ENCODE assay signal across 21 cellular contexts in genomic region chr13:31322702-31323101, GRCh38.
"Had no signal": no experiment of that assay in that cellular context is flagged by ENCODE, and none has a peak within 500 bp of the region (broad histone marks: within the 10 kb centered on the region; RNA-seq: fewer than 3 reads in every experiment).

No MANE protein-coding gene starts in this region.

- DNase-seq: effector CD4-positive, alpha-beta T cell; immature natural killer cell; kidney; lower lobe of right lung; naive B cell; retina; right lobe of liver; spleen; stimulated activated CD4-positive, alpha-beta T cell treated with anti-CD3 and anti-CD28 coated beads, Interleukin-15, amount 100 ng/mL, for 24 hours; stimulated activated CD4-positive, alpha-beta T cell treated with anti-CD3 and anti-CD28 coated beads, Interleukin-1b, Interleukin-23, amount 100 ng/mL, for 48 hours; stimulated activated CD4-positive, alpha-beta T cell treated with anti-CD3 and anti-CD28 coated beads, Interleukin-4, amount 100 ng/mL, for 24 hours; upper lobe of right lung had no signal

- H3K4me1 Mint-ChIP-seq: immature natural killer cell; stimulated activated memory B cell treated with anti-CD40 and anti-IgM and Interleukin-4, amounts not matched to agents 10 μg/mL and 1 μg/mL and 100 μg/mL, for 72 hours had no signal

- H3K4me1 ChIP-seq: esophagus muscularis mucosa, gastroesophageal sphincter, lower lobe of right lung, parathyroid adenoma, psoas muscle, right lobe of liver, spleen, tibial artery, upper lobe of right lung had no signal

- H3K9me3 ChIP-seq: esophagus muscularis mucosa, gastroesophageal sphincter, left ventricle myocardium inferior, lower lobe of right lung, psoas muscle, right lobe of liver, tibial artery, upper lobe of right lung had no signal

- H3K79me2 ChIP-seq: parathyroid adenoma had no signal

- H3K27me3 ChIP-seq: esophagus muscularis mucosa, gastroesophageal sphincter, right lobe of liver, spleen, tibial artery, upper lobe of right lung had no signal

- H2AFZ ChIP-seq: parathyroid adenoma had no signal

- H3K4me3 ChIP-seq: coronary artery, esophagus muscularis mucosa, gastroesophageal sphincter, left ventricle myocardium inferior, lower lobe of right lung, psoas muscle, right lobe of liver, spleen, tibial artery, upper lobe of right lung had no signal

- H3K27ac Mint-ChIP-seq: immature natural killer cell; stimulated activated memory B cell treated with anti-CD40 and anti-IgM and Interleukin-4, amounts not matched to agents 10 μg/mL and 1 μg/mL and 100 μg/mL, for 72 hours; stimulated activated naive CD8-positive, alpha-beta T cell treated with anti-CD3 and anti-CD28 coated beads, Interleukin-15, Interleukin-2, amounts not matched to agents 100 ng/mL and 50 ng/mL, for 24 hours had no signal

- H3K9me3 Mint-ChIP-seq: immature natural killer cell; stimulated activated naive CD8-positive, alpha-beta T cell treated with anti-CD3 and anti-CD28 coated beads, Interleukin-15, Interleukin-2, amounts not matched to agents 100 ng/mL and 50 ng/mL, for 24 hours had no signal

- H3K36me3 ChIP-seq: lower lobe of right lung, right lobe of liver had no signal

- H3K4me3 Mint-ChIP-seq: immature natural killer cell; naive B cell; stimulated activated memory B cell treated with anti-CD40 and anti-IgM and Interleukin-4, amounts not matched to agents 10 μg/mL and 1 μg/mL and 100 μg/mL, for 72 hours; stimulated activated naive CD8-positive, alpha-beta T cell treated with anti-CD3 and anti-CD28 coated beads, Interleukin-15, Interleukin-2, amounts not matched to agents 100 ng/mL and 50 ng/mL, for 24 hours had no signal

- H3K27me3 Mint-ChIP-seq: naive B cell; stimulated activated memory B cell treated with anti-CD40 and anti-IgM and Interleukin-4, amounts not matched to agents 10 μg/mL and 1 μg/mL and 100 μg/mL, for 72 hours; stimulated activated naive CD8-positive, alpha-beta T cell treated with anti-CD3 and anti-CD28 coated beads, Interleukin-15, Interleukin-2, amounts not matched to agents 100 ng/mL and 50 ng/mL, for 24 hours had no signal

- FAIRE-seq: kidney had no signal

- H3K27ac ChIP-seq: coronary artery, esophagus muscularis mucosa, gastroesophageal sphincter, left ventricle myocardium inferior, lower lobe of right lung, parathyroid adenoma, psoas muscle, right lobe of liver, tibial artery, upper lobe of right lung had no signal

- H3K9ac ChIP-seq: parathyroid adenoma had no signal
